In the genomic region with DNA sequence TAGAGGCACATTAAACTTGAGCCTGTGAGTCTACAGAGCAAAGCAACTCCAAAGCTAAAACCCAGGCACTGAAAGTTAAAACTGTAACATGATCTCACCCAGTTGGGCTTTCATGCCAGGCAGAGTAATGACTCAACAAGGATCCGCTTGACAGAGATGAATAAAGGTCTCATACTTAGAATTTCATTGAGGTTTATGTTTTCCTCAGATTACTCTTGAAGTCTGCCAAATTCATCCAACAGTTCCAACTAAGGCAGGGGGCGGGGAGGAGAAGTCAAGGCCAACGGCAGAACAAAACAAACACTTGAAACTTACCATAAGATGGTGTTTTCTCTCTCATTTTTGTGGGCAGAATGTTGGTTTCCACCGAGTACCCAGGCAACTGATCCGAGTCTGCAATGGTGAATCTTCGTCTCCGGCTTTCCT, we compare ENCODE assay signal across 8 cellular contexts. TPM values are rescaled to one million over a fixed set of nuclear protein-coding genes. Genes with fewer than 3 reads are reported as not detected.
DNase-seq lines count a peak whose midpoint lies in the region; ATAC-seq, FAIRE-seq and TF ChIP-seq lines count a peak whose summit lies in the region.

No MANE protein-coding gene starts in this region.

- H3K36me3 ChIP-seq in K562 (ENCODE audit: control insufficient read depth, insufficient read depth, low read length) (peaks cover 77% of the 10 kb centered on the region), kidney (ENCODE audit: control insufficient read depth in 1 of 2, insufficient read depth in 2 of 2, low read length in 2 of 2) (peaks cover 12 to 47% of the 10 kb centered on the region in 2 donors)

- H4K20me1 ChIP-seq in K562 (replicated peaks; ENCODE audit: control insufficient read depth, insufficient read depth, low read length), result no peaks in the 10 kb centered on the region

- no peak for TF ChIP-seq POLR2A in K562 (conservative IDR thresholded peaks at IDR 0.05)
- no peak for TF ChIP-seq POLR2A in GM12892 (IDR thresholded peaks at IDR 0.05; ENCODE audit: low read depth, low read length)

- ATAC-seq in K562, result no peak
- peak; percentile 94 for ATAC-seq in stimulated activated effector memory CD8-positive, alpha-beta T cell treated with anti-CD3 and anti-CD28 coated beads, Interleukin-12 subunit alpha, Interleukin-12 subunit beta, amount 100 ng/mL, for 72 hours

- TF ChIP-seq EP300 in K562 (IDR thresholded peaks at IDR 0.05; ENCODE audit: low read length), result no peak

- H3K9ac ChIP-seq in K562 (ENCODE audit: insufficient read depth in 1 of 2, low read depth in 2 of 2, low read length in 2 of 2) (no peak overlapping the region), kidney (ENCODE audit: low read length in 2 of 2) (peak overlapping the region in 1 of 2 donors; percentile 53)

- H3K27ac Mint-ChIP-seq in stimulated activated effector memory CD8-positive, alpha-beta T cell treated with anti-CD3 and anti-CD28 coated beads, Interleukin-12 subunit alpha, Interleukin-12 subunit beta, amount 100 ng/mL, for 72 hours, result peak overlapping the region; percentile 7

- CTCF ChIA-PET in K562 (lab: Yijun Ruan, JAX; ENCODE audit: low intra/inter-chr PET ratio), result no interaction called here

- H3K4me3 ChIP-seq in K562 (no peak overlapping the region), kidney (ENCODE audit: low read length in 2 of 2) (no peak overlapping the region)

- no peak overlapping the region for H3K4me3 Mint-ChIP-seq in stimulated activated effector memory CD8-positive, alpha-beta T cell treated with anti-CD3 and anti-CD28 coated beads, Interleukin-12 subunit alpha, Interleukin-12 subunit beta, amount 100 ng/mL, for 72 hours

- POLR2A ChIA-PET in K562 (lab: Yijun Ruan, JAX), result no interaction called here

- no peaks in the 10 kb centered on the region for H3K79me2 ChIP-seq in K562 (ENCODE audit: control insufficient read depth, insufficient read depth, low read length)

- peak; percentile 42 for FAIRE-seq in K562 (lab: Jason Lieb, UNC)
- FAIRE-seq in kidney (lab: Jason Lieb, UNC), result peak; percentile 96
- no peak for FAIRE-seq in GM12892 (lab: Jason Lieb, UNC)

- H3K9me3 Mint-ChIP-seq in stimulated activated effector memory CD8-positive, alpha-beta T cell treated with anti-CD3 and anti-CD28 coated beads, Interleukin-12 subunit alpha, Interleukin-12 subunit beta, amount 100 ng/mL, for 72 hours, result no peaks in the 10 kb centered on the region

- in situ Hi-C loops in K562 (cut with MboI), result no loop called here

- H3K4me1 Mint-ChIP-seq in stimulated activated effector memory CD8-positive, alpha-beta T cell treated with anti-CD3 and anti-CD28 coated beads, Interleukin-12 subunit alpha, Interleukin-12 subunit beta, amount 100 ng/mL, for 72 hours, result peaks cover 15% of the 10 kb centered on the region

- 80% methylated on average over 7 of the region's 7 CpGs for WGBS in K562 (ENCODE audit: insufficient coverage, low coverage, missing lambda C conversion rate)

- H3K27ac ChIP-seq in K562 (ENCODE audit: extremely low read depth, low read depth, low read length) (peak overlapping the region; percentile 32; the same call in 1 of the 3 replicates), kidney (ENCODE audit: low read depth in 2 of 2, low read length in 2 of 2) (peak overlapping the region; percentile 79 to 88)

- DNase-seq in NCI-H2227 treated with DMSO at 0.1 percent for 48 hours (lab: John Stamatoyannopoulos, UW) (peak; percentile 7), NCI-H2227 (lab: John Stamatoyannopoulos, UW; ENCODE audit: unreplicated experiment) (no peak), LoVo (ENCODE audit: low spot score) (peak; percentile 42), K562 (ENCODE audit: extremely low read depth in 1 of 4, low spot score in 3 of 4) (no peak), kidney (no peak), CD1c-positive myeloid dendritic cell (ENCODE audit: extremely low spot score) (no peak), GM12892 (ENCODE audit: insufficient read length) (no peak)
- peak in 1 of 2 donors; percentile 57 for DNase-seq in stimulated activated effector memory CD8-positive, alpha-beta T cell treated with anti-CD3 and anti-CD28 coated beads, Interleukin-12 subunit alpha, Interleukin-12 subunit beta, amount 100 ng/mL, for 72 hours (ENCODE audit: low spot score in 2 of 2)

- H3K4me1 ChIP-seq in K562 (replicated peaks in 1 of 2; ENCODE audit: control insufficient read depth in 2 of 2, insufficient read depth in 2 of 2, low read length in 2 of 2) (no peaks in the 10 kb centered on the region), kidney (ENCODE audit: control insufficient read depth in 1 of 2, insufficient read depth in 1 of 2, low read depth in 1 of 2, low read length in 2 of 2) (peaks cover 8 to 24% of the 10 kb centered on the region in 2 donors)

- no peaks in the 10 kb centered on the region for H3K9me3 ChIP-seq in K562 (replicated peaks; ENCODE audit: control insufficient read depth, insufficient read depth, low read depth, low read length)
- H3K9me3 ChIP-seq in kidney (ENCODE audit: control insufficient read depth in 1 of 2, low read length in 2 of 2), result no peaks in the 10 kb centered on the region

- intact Hi-C loops in K562 (cut with micrococcal nuclease), result no loop called here
- intact Hi-C loops in kidney (cut with DNase I), result no loop called here

- H3K4me2 ChIP-seq in K562 (ENCODE audit: insufficient read depth, low read length), result no peak overlapping the region

- H2AFZ ChIP-seq in K562 (ENCODE audit: low read depth, low read length), result no peak overlapping the region

- no peaks in the 10 kb centered on the region for H3K27me3 ChIP-seq in K562 (ENCODE audit: control insufficient read depth in 2 of 2, insufficient read depth in 2 of 2, low read length in 2 of 2)

- no peak for TF ChIP-seq RAD21 in K562 (CRISPR knock-in tag; conservative IDR thresholded peaks at IDR 0.05 in 1 of 2, IDR thresholded peaks at IDR 0.05 in 1 of 2)

- TF ChIP-seq CTCF in K562 (IDR thresholded peaks at IDR 0.05 in 2 of 3, conservative IDR thresholded peaks at IDR 0.05 in 1 of 3; ENCODE audit: insufficient read depth in 2 of 3, low read depth in 1 of 3, low read length in 3 of 3), result no peak
- no peak for TF ChIP-seq CTCF in kidney (IDR thresholded peaks at IDR 0.05; ENCODE audit: borderline replicate concordance, extremely low read depth, insufficient read depth)

- H3K36me3 Mint-ChIP-seq in stimulated activated effector memory CD8-positive, alpha-beta T cell treated with anti-CD3 and anti-CD28 coated beads, Interleukin-12 subunit alpha, Interleukin-12 subunit beta, amount 100 ng/mL, for 72 hours, result no peaks in the 10 kb centered on the region

- H3K9me1 ChIP-seq in K562 (ENCODE audit: control insufficient read depth, insufficient read depth, low read length), result no peaks in the 10 kb centered on the region

- BruUV-seq in K562 (replicated peaks; lab: Mats Ljungman, UMichigan), result no TSS peak

TF ChIP-seq in K562, 482 proteins besides CTCF, POLR2A, EP300 and RAD21:
- no peak for TF ChIP-seq RBM15 (IDR thresholded peaks at IDR 0.05; ENCODE audit: insufficient read depth, low read length)
- no peak for TF ChIP-seq PBX2 (CRISPR knock-in tag; IDR thresholded peaks at IDR 0.05; ENCODE audit: low read depth)
- peak; percentile 35; the same call in 1 of the 2 replicates for TF ChIP-seq PBX2 (tag; conservative IDR thresholded peaks at IDR 0.05; ENCODE audit: low read depth)

RNA-seq across cellular contexts. Expression of gene IPCEF1, which starts 54.0 kb away (rescaled TPM):
- total RNA-seq in K562 (2011; cell fraction: chromatin; rRNA removed; ENCODE audit: low replicate concordance), result not detected in 2 replicates
- total RNA-seq in K562 (2011; cell fraction: nucleolus; rRNA removed), result not detected in 2 replicates
- not detected in 2 replicates for total RNA-seq in K562 (2011; cell fraction: nucleoplasm; rRNA removed)
- total RNA-seq in K562 (2014; rRNA removed), result not detected in 2 replicates
- not detected in 2 replicates for total RNA-seq in K562 (2014; rRNA removed; fragmentation: Illumina TruSeq; extraction: Trizol)
- 0.14 TPM in 1 of 2 replicates, not detected in the other for total RNA-seq in K562 (2015; rRNA removed; fragmentation: Illumina TruSeq; extraction: Trizol)
- total RNA-seq in K562 (2021), result 0.02 and 0.18 TPM in 2 replicates
- not detected in 2 replicates for polyA plus RNA-seq in K562 (2011; rRNA removed)
- 0.10 TPM in 1 of 2 replicates, not detected in the other for polyA plus RNA-seq in K562 (2011; cell fraction: cytosol; rRNA removed)
- polyA plus RNA-seq in K562 (2011; cell fraction: nucleus; rRNA removed), result not detected in 2 replicates
- not detected in 2 replicates for polyA plus RNA-seq in K562 (2012)
- polyA plus RNA-seq in K562 (2014; fragmentation: Illumina TruSeq; extraction: Trizol), result not detected in 2 replicates
- not detected for polyA plus RNA-seq in K562 (2014; fragmentation: Nextera tagmentation; extraction: Ambion mirVana)
- polyA plus RNA-seq in K562 (2014; rRNA removed), result not detected in 2 replicates
- polyA minus RNA-seq in K562 (2011; rRNA and poly(A)+ RNA removed), result 0.11 and 0.18 TPM in 2 replicates
- polyA minus RNA-seq in K562 (2011; cell fraction: cytosol; rRNA and poly(A)+ RNA removed), result not detected in 2 replicates
- not detected in 2 replicates for polyA minus RNA-seq in K562 (2011; cell fraction: nucleus; rRNA and poly(A)+ RNA removed)
- 25.9 TPM for total RNA-seq in kidney
- 2.7 TPM for polyA plus RNA-seq in kidney (ENCODE audit: insufficient read depth, low read depth, low replicate concordance)
- polyA plus RNA-seq in GM12892 (2012; ENCODE audit: missing spikeins), result 0.85 TPM

Comparison
In these comparisons a context has a peak if more than half of its experiments do, and no peak if none do; other contexts are left out.
1. DNase-seq: peak in NCI-H2227 treated with DMSO at 0.1 percent for 48 hours (single experiment) and LoVo (single experiment); none in NCI-H2227 (single experiment), K562 (0 of 4), kidney (single experiment), CD1c-positive myeloid dendritic cell (single experiment) and GM12892 (single experiment).
2. RNA of gene IPCEF1, which starts 54.0 kb away (total RNA-seq): 25.9 TPM in kidney (single experiment); 0.02 to 0.18 TPM in K562; every median in the first group is over 10 times any median in the second.